Comparison of ENCODE assay signal across 1 cellular context in genomic region chr10:42875792-42876191, GRCh38.
TF ChIP-seq lines count a peak whose summit lies in the region.

No MANE protein-coding gene starts in this region.

TF ChIP-seq in SK-N-SH, 30 proteins besides CTCF, POLR2A, EP300 and RAD21 (continued from another document):
- TF ChIP-seq USF2 (IDR thresholded peaks at IDR 0.05; ENCODE audit: borderline replicate concordance, low read depth, low read length) (no peak), GATA2 (CRISPR knock-in tag; IDR thresholded peaks at IDR 0.05) (no peak), EZH2phosphoT487 (IDR thresholded peaks at IDR 0.05; ENCODE audit: borderline replicate concordance, low read depth) (no peak), NRF1 (IDR thresholded peaks at IDR 0.05; ENCODE audit: low read depth, low read length) (no peak)
